14 cellular contexts compared by ENCODE assay signal in genomic region chr9:87276327-87276841, GRCh38.
A peak's percentile ranks its signal among the peaks of the same experiment; 100 is the strongest.
DNase-seq lines count a peak whose midpoint lies in the region; ATAC-seq and TF ChIP-seq lines count a peak whose summit lies in the region.
"Had no signal": no experiment of that assay in that cellular context is flagged by ENCODE, and none has a peak within 500 bp of the region (broad histone marks: within the 10 kb centered on the region; RNA-seq: fewer than 3 reads in every experiment).

No MANE protein-coding gene starts in this region.

- no peaks in the 10 kb centered on the region for H3K27me3 Mint-ChIP-seq in HFFc6 (ENCODE audit: insufficient read depth)
- peaks cover 8 to 33% (median 19%) of the 10 kb centered on the region in 3 donors for H3K27me3 Mint-ChIP-seq in immature natural killer cell (ENCODE audit: low read depth in 3 of 3)
- no peaks in the 10 kb centered on the region for H3K27me3 Mint-ChIP-seq in glutamatergic neuron (ENCODE audit: unreplicated experiment)

- H3K9me3 Mint-ChIP-seq in HFFc6 (0 out of 2 replicates have a peak, but pooled peaks cover 3% of the 10 kb centered on the region), immature natural killer cell (no peaks in the 10 kb centered on the region), glutamatergic neuron (ENCODE audit: unreplicated experiment) (peaks cover 2% of the 10 kb centered on the region)

- H3K36me3 ChIP-seq in ACC112 (ENCODE audit: insufficient read depth, low read length) = no peaks in the 10 kb centered on the region
- H3K36me3 ChIP-seq: ascending aorta, heart right ventricle, Peyer's patch had no signal

- H2AFZ ChIP-seq in ACC112 (ENCODE audit: low read length, unreplicated experiment) = peak overlapping the region; percentile 69

- ATAC-seq in HG02970 (IDR thresholded peaks at IDR 0.05; ENCODE audit: low FRiP score, unreplicated experiment) = no peak

- H3K36me3 Mint-ChIP-seq in HFFc6 (ENCODE audit: low read depth) (peaks cover 26% of the 10 kb centered on the region), immature natural killer cell (no peaks in the 10 kb centered on the region), glutamatergic neuron (ENCODE audit: unreplicated experiment) (no peaks in the 10 kb centered on the region)

- H3K27me3 ChIP-seq in ACC112 (ENCODE audit: insufficient read depth, low read length) = no peaks in the 10 kb centered on the region
- H3K27me3 ChIP-seq: ascending aorta, heart right ventricle, Peyer's patch had no signal

- peaks cover 43% of the 10 kb centered on the region for H3K4me1 ChIP-seq in ACC112 (ENCODE audit: control insufficient read depth, insufficient read depth, low read length, unreplicated experiment)
- H3K4me1 ChIP-seq: Peyer's patch had no signal

- TF ChIP-seq CTCF in HFFc6 (IDR thresholded peaks at IDR 0.05) = no peak
- TF ChIP-seq CTCF in glutamatergic neuron (IDR thresholded peaks at IDR 0.05; ENCODE audit: partially characterized antibody, unreplicated experiment) = no peak

- H3K27ac ChIP-seq in ACC112 (ENCODE audit: low read depth, low read length) = peak overlapping the region; percentile 94
- H3K27ac ChIP-seq: ascending aorta, C4-2B, Peyer's patch had no signal

- H3K79me2 ChIP-seq in ACC112 (ENCODE audit: control insufficient read depth, insufficient read depth, low read length, unreplicated experiment) = no peaks in the 10 kb centered on the region

- intact Hi-C loops in head of caudate nucleus (cut with DNase I) = no loop called here

- H3K4me1 Mint-ChIP-seq in HFFc6 (ENCODE audit: low read depth) (peaks cover 98% of the 10 kb centered on the region), immature natural killer cell (peaks cover 73 to 74% of the 10 kb centered on the region in 2 donors), glutamatergic neuron (ENCODE audit: low read depth, unreplicated experiment) (no peaks in the 10 kb centered on the region)

- DNase-seq in HFFc6 (peak; percentile 83), amniotic stem cell (lab: John Stamatoyannopoulos, UW) (peak; percentile 42), immature natural killer cell (peak in 2 of 3 donors; percentile 31 to 63), GM19238 (ENCODE audit: insufficient read length, low spot score) (no peak), glutamatergic neuron (no peak), head of caudate nucleus (no peak)
- DNase-seq: activated CD4-positive, CD25-positive, alpha-beta regulatory T cell; heart right ventricle; NCI-H187; Peyer's patch had no signal

- H3K4me3 Mint-ChIP-seq in HFFc6 (peak overlapping the region; percentile 72), immature natural killer cell (peak overlapping the region; percentile 72 to 78 (median 74)), glutamatergic neuron (ENCODE audit: unreplicated experiment) (no peak overlapping the region)

- H3K27ac Mint-ChIP-seq in HFFc6 = peak overlapping the region; percentile 90
- peak overlapping the region in 5 of 6 donors; percentile 12 to 74 (median 62) for H3K27ac Mint-ChIP-seq in immature natural killer cell
- no peak overlapping the region for H3K27ac Mint-ChIP-seq in glutamatergic neuron (ENCODE audit: unreplicated experiment)

- peak overlapping the region; percentile 13; the same call in 1 of the 2 replicates for H3K4me3 ChIP-seq in ACC112 (ENCODE audit: low read depth, low read length)
- H3K4me3 ChIP-seq: ascending aorta, heart right ventricle, Peyer's patch had no signal

Comparison
In these comparisons a context has a peak if more than half of its experiments do, and no peak if none do; other contexts are left out.
1. DNase-seq: peak in HFFc6 (single experiment), amniotic stem cell (single experiment) and immature natural killer cell (2 of 3); none in GM19238 (single experiment), glutamatergic neuron (single experiment) and head of caudate nucleus (0 of 42).